9 cellular contexts compared by ENCODE assay signal in the genomic region with DNA sequence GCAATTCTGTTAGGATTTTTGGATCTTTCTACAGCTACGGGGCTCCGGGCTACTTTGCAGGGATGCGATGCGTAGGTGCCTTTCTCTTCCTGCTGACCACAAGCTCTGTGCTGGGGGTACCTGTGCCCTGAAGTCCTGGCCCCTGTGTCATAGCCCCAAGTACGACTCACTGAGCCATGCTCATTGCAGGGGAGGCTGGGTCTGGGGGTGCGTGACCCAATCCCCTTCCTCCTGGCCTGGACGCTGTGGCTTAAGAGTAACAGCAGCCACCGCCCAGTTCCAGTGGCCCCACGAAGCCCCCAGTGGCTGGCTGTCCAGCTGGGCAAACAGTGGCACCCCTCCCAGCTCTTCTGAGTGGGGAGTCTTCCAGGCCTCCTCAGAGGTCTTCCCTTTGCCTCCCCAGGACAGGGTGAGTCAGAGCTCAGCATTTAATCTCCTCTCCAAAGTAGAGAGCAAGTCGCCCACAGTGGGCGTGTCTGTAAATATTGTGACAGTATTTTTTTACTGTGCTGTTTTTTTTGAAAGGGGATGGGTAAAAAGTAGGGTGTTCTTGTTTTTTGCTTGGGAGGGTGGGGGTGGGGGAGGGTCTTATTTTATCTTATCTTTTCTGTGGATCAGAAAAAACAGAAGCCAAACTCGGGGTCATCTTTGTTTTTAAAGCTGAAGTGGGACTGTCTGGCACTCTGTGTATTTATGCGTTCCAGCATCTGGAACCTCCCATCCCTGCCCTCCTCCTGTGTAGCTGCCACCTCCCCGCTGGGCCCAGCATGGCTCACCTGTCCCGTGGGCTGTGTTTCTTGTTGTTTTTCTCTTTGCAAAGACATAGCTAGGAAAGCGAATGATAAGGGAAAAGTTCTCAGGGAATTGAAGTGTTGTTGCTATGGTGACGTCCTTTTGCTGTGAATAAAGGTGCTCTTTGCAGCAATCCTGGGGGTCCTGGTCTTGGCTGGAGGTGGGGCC. TPM values are rescaled to one million over a fixed set of nuclear protein-coding genes. Genes with fewer than 3 reads are reported as not detected.
DNase-seq lines count a peak whose midpoint lies in the region; ATAC-seq, FAIRE-seq and TF ChIP-seq lines count a peak whose summit lies in the region.
"Had no signal": no experiment of that assay in that cellular context is flagged by ENCODE, and none has a peak within 500 bp of the region (broad histone marks: within the 10 kb centered on the region; RNA-seq: fewer than 3 reads in every experiment).

No MANE protein-coding gene starts in this region.

- TF ChIP-seq CTCF in kidney (IDR thresholded peaks at IDR 0.05; ENCODE audit: borderline replicate concordance, extremely low read depth, insufficient read depth) (no peak), vagina (IDR thresholded peaks at IDR 0.05) (no peak), coronary artery (IDR thresholded peaks at IDR 0.05) (no peak)

- no peak for FAIRE-seq in kidney (lab: Jason Lieb, UNC)

- intact Hi-C loops in kidney (cut with DNase I) = no loop called here
- intact Hi-C loops in vagina (cut with DNase I) = no loop called here

- H3K4me1 ChIP-seq in kidney (ENCODE audit: control insufficient read depth in 1 of 2, insufficient read depth in 1 of 2, low read depth in 1 of 2, low read length in 2 of 2) = peaks cover 0 to 14% of the 10 kb centered on the region in 2 donors
- peaks cover 90% of the 10 kb centered on the region for H3K4me1 ChIP-seq in vagina

- no peak for ATAC-seq in HG02970 (IDR thresholded peaks at IDR 0.05; ENCODE audit: low FRiP score, unreplicated experiment)

- no peak for TF ChIP-seq POLR2A in vagina (IDR thresholded peaks at IDR 0.05)

- H3K4me3 ChIP-seq in kidney (ENCODE audit: low read length in 2 of 2) (no peak overlapping the region), vagina (no peak overlapping the region), coronary artery (no peak overlapping the region)

- H3K27me3 ChIP-seq in vagina = no peaks in the 10 kb centered on the region

- H3K36me3 ChIP-seq in kidney (ENCODE audit: control insufficient read depth in 1 of 2, insufficient read depth in 2 of 2, low read length in 2 of 2) (peaks cover 0 to 4% of the 10 kb centered on the region in 2 donors), vagina (no peaks in the 10 kb centered on the region)

- DNase-seq in ELR (ENCODE audit: low read depth) (peak; percentile 84), NCI-H345 treated with DMSO at 0.1 percent for 48 hours (lab: John Stamatoyannopoulos, UW; ENCODE audit: unreplicated experiment) (peak; percentile 82), kidney (peak; percentile 74), vagina (ENCODE audit: extremely low spot score in 2 of 2) (no peak), SKM-1 (lab: John Stamatoyannopoulos, UW; ENCODE audit: unreplicated experiment) (no peak), coronary artery (ENCODE audit: low spot score) (no peak)
- DNase-seq in activated effector memory CD4-positive, alpha-beta T cell treated with anti-CD3 and anti-CD28 coated beads, Interleukin-2, amount 50 U/mL, for 16 hours = peak; percentile 84

- H3K9ac ChIP-seq in kidney (ENCODE audit: low read length in 2 of 2) = no peak overlapping the region

- H3K9me3 ChIP-seq in kidney (ENCODE audit: control insufficient read depth in 1 of 2, low read length in 2 of 2) = no peaks in the 10 kb centered on the region
- no peaks in the 10 kb centered on the region for H3K9me3 ChIP-seq in vagina

- H3K27ac ChIP-seq in kidney (ENCODE audit: low read depth in 2 of 2, low read length in 2 of 2) (no peak overlapping the region), vagina (peak overlapping the region; percentile 83), coronary artery (peak overlapping the region in 1 of 2 donors; percentile 89)

RNA-seq across cellular contexts. Expression of a gene that starts 8.2 kb away (rescaled TPM):
- 18.4 TPM for total RNA-seq in kidney
- 5.0 TPM for polyA plus RNA-seq in kidney (ENCODE audit: insufficient read depth, low read depth, low replicate concordance)
- 36.8 TPM for total RNA-seq in vagina

RNA-seq across cellular contexts. Expression of a gene that starts 27.5 kb away (rescaled TPM):
- total RNA-seq in kidney = 23.7 TPM
- 18.7 TPM for polyA plus RNA-seq in kidney (ENCODE audit: insufficient read depth, low read depth, low replicate concordance)
- 66.0 TPM for total RNA-seq in vagina

RNA-seq across cellular contexts. Expression of a gene that starts 31.0 kb away (rescaled TPM):
- total RNA-seq in kidney (27.8 TPM), vagina (5.2 TPM)
- 6.1 TPM for polyA plus RNA-seq in kidney (ENCODE audit: insufficient read depth, low read depth, low replicate concordance)

RNA-seq across cellular contexts. Expression of a gene that starts 51.6 kb away (rescaled TPM):
- not detected for total RNA-seq in kidney
- not detected for polyA plus RNA-seq in kidney (ENCODE audit: insufficient read depth, low read depth, low replicate concordance)
- total RNA-seq in vagina = not detected
- total RNA-seq: NCI-H460 had no signal

Comparison
In these comparisons a context has a peak if more than half of its experiments do, and no peak if none do; other contexts are left out.
1. DNase-seq: peak in ELR (single experiment), NCI-H345 treated with DMSO at 0.1 percent for 48 hours (single experiment), activated effector memory CD4-positive, alpha-beta T cell treated with anti-CD3 and anti-CD28 coated beads, Interleukin-2, amount 50 U/mL, for 16 hours (single experiment) and kidney (single experiment); none in vagina (0 of 2), SKM-1 (single experiment) and coronary artery (single experiment).